Comparison of ENCODE assay signal across 19 cellular contexts in genomic region chr2:98049991-98050519, GRCh38. TPM values are rescaled to one million over a fixed set of nuclear protein-coding genes. Genes with fewer than 3 reads are reported as not detected.
"Had no signal": no experiment of that assay in that cellular context is flagged by ENCODE, and none has a peak within 500 bp of the region (broad histone marks: within the 10 kb centered on the region; RNA-seq: fewer than 3 reads in every experiment).

No MANE protein-coding gene starts in this region.

- H3K9me3 ChIP-seq: right lobe of liver had no signal

- H3K36me3 Mint-ChIP-seq: natural killer cell treated with Interleukin-12 subunit alpha and Interleukin-12 subunit beta and Interleukin-15 and Interleukin-18, amount 100 ng/mL, for 72 hours had no signal

- H3K27ac ChIP-seq: coronary artery, right lobe of liver, spleen had no signal

- H3K4me1 Mint-ChIP-seq: stimulated activated naive CD8-positive, alpha-beta T cell treated with anti-CD3 and anti-CD28 coated beads, Interleukin-15, amount 100 ng/mL, for 72 hours had no signal

- H3K4me1 ChIP-seq: right lobe of liver, spleen had no signal

- H3K27ac Mint-ChIP-seq: activated CD8-positive, alpha-beta T cell treated with anti-CD3 and anti-CD28 coated beads, Interleukin-2, amount 10 ng/mL, durations not matched to agents 7 days and 5 days; activated naive CD4-positive, alpha-beta T cell treated with anti-CD3 and anti-CD28 coated beads, Interleukin-2, amount 50 U/mL, for 72 hours; natural killer cell treated with Interleukin-12 subunit alpha and Interleukin-12 subunit beta and Interleukin-15 and Interleukin-18, amount 100 ng/mL, for 72 hours; progenitor cell of endocrine pancreas; stimulated activated naive CD8-positive, alpha-beta T cell treated with anti-CD3 and anti-CD28 coated beads, Interleukin-15, amount 100 ng/mL, for 72 hours; WTC11 had no signal

- DNase-seq: activated CD4-positive, alpha-beta T cell treated with anti-CD3 and anti-CD28 coated beads for 48 hours; activated CD8-positive, alpha-beta memory T cell treated with anti-CD3 and anti-CD28 coated beads, Interleukin-2, amount 50 U/mL, for 4 hours; activated CD8-positive, alpha-beta T cell treated with anti-CD3 and anti-CD28 coated beads, Interleukin-2, amount 10 ng/mL, durations not matched to agents 7 days and 5 days; activated gamma-delta T cell; activated T-cell treated with anti-CD3 and anti-CD28 coated beads, Interleukin-2, amount 50 U/mL, for 48 hours; caudate nucleus; effector CD4-positive, alpha-beta T cell; left ventricle myocardium superior; mesenchymal stem cell; right lobe of liver; spleen; stimulated activated naive CD8-positive, alpha-beta T cell treated with anti-CD3 and anti-CD28 coated beads, Interleukin-15, amount 100 ng/mL, for 72 hours; T-helper 2 cell had no signal

- H3K27me3 Mint-ChIP-seq: progenitor cell of endocrine pancreas; stimulated activated naive CD8-positive, alpha-beta T cell treated with anti-CD3 and anti-CD28 coated beads, Interleukin-15, amount 100 ng/mL, for 72 hours had no signal

- ATAC-seq: activated CD8-positive, alpha-beta T cell treated with anti-CD3 and anti-CD28 coated beads, Interleukin-2, amount 10 ng/mL, durations not matched to agents 7 days and 5 days; activated naive CD4-positive, alpha-beta T cell treated with anti-CD3 and anti-CD28 coated beads, Interleukin-2, amount 50 U/mL, for 72 hours; left ventricle myocardium superior; natural killer cell treated with Interleukin-12 subunit alpha and Interleukin-12 subunit beta and Interleukin-15 and Interleukin-18, amount 100 ng/mL, for 72 hours; right lobe of liver; stimulated activated naive CD8-positive, alpha-beta T cell treated with anti-CD3 and anti-CD28 coated beads, Interleukin-15, amount 100 ng/mL, for 72 hours; WTC11 had no signal

- H3K4me3 Mint-ChIP-seq: activated CD8-positive, alpha-beta T cell treated with anti-CD3 and anti-CD28 coated beads, Interleukin-2, amount 10 ng/mL, durations not matched to agents 7 days and 5 days; natural killer cell treated with Interleukin-12 subunit alpha and Interleukin-12 subunit beta and Interleukin-15 and Interleukin-18, amount 100 ng/mL, for 72 hours; stimulated activated naive CD8-positive, alpha-beta T cell treated with anti-CD3 and anti-CD28 coated beads, Interleukin-15, amount 100 ng/mL, for 72 hours; WTC11 had no signal

- H3K27me3 ChIP-seq: right lobe of liver, spleen had no signal

- H3K4me3 ChIP-seq: coronary artery, right lobe of liver, spleen had no signal

- H3K36me3 ChIP-seq: right lobe of liver, spleen had no signal

RNA-seq across cellular contexts. Expression of gene VWA3B, which starts 36.9 kb away (rescaled TPM):
- total RNA-seq: activated CD8-positive, alpha-beta T cell treated with anti-CD3 and anti-CD28 coated beads, Interleukin-2, amount 10 ng/mL, durations not matched to agents 7 days and 5 days; activated naive CD4-positive, alpha-beta T cell treated with anti-CD3 and anti-CD28 coated beads, Interleukin-2, amount 50 U/mL, for 72 hours; endothelial cell of umbilical vein; left ventricle myocardium superior; natural killer cell treated with Interleukin-12 subunit alpha and Interleukin-12 subunit beta and Interleukin-15 and Interleukin-18, amount 100 ng/mL, for 72 hours; spleen; WTC11 had no signal
- polyA plus RNA-seq: endothelial cell of umbilical vein had no signal
